In genomic region chr6:56378966-56379608, GRCh38 we compare ENCODE assay signal across 20 cellular contexts.
"Had no signal": no experiment of that assay in that cellular context is flagged by ENCODE, and none has a peak within 500 bp of the region (broad histone marks: within the 10 kb centered on the region; RNA-seq: fewer than 3 reads in every experiment).

No MANE protein-coding gene starts in this region.

- DNase-seq: activated CD4-positive, alpha-beta T cell treated with anti-CD3 and anti-CD28 coated beads, Interleukin-2, amount 50 U/mL, for 4 hours; activated naive CD4-positive, alpha-beta T cell; activated naive CD8-positive, alpha-beta T cell treated with anti-CD3 and anti-CD28 coated beads, Interleukin-2, amount 10 ng/mL, durations not matched to agents 7 days and 5 days; amygdala; caudate nucleus; effector memory CD8-positive, alpha-beta T cell; heart left ventricle; left ventricle myocardium superior; mucosa of descending colon; naive B cell; ovary; spleen; stimulated activated naive B cell treated with anti-CD40 and anti-IgM and Interleukin-4, amounts not matched to agents 10 μg/mL and 1 μg/mL and 100 μg/mL, for 72 hours; SW 1271; T-helper 2 cell; thyroid gland had no signal

- H3K4me3 ChIP-seq: gastroesophageal sphincter, heart left ventricle, mucosa of descending colon, neural progenitor cell, ovary, spleen, thyroid gland had no signal

- H3K9me3 ChIP-seq: gastroesophageal sphincter, heart left ventricle, mucosa of descending colon, ovary, spleen, thyroid gland had no signal

- H3K4me2 ChIP-seq: neural progenitor cell had no signal

- H2AFZ ChIP-seq: neural progenitor cell had no signal

- H3K9ac ChIP-seq: neural progenitor cell had no signal

- H3K4me1 Mint-ChIP-seq: activated naive CD8-positive, alpha-beta T cell treated with anti-CD3 and anti-CD28 coated beads, Interleukin-2, amount 10 ng/mL, durations not matched to agents 7 days and 5 days; memory B cell; stimulated activated naive B cell treated with anti-CD40 and anti-IgM and Interleukin-4, amounts not matched to agents 10 μg/mL and 1 μg/mL and 100 μg/mL, for 72 hours had no signal

- H3K4me1 ChIP-seq: neural progenitor cell, spleen had no signal

- H3K36me3 Mint-ChIP-seq: activated naive CD8-positive, alpha-beta T cell treated with anti-CD3 and anti-CD28 coated beads, Interleukin-2, amount 10 ng/mL, durations not matched to agents 7 days and 5 days; memory B cell; naive B cell; neural progenitor cell; stimulated activated naive B cell treated with anti-CD40 and anti-IgM and Interleukin-4, amounts not matched to agents 10 μg/mL and 1 μg/mL and 100 μg/mL, for 72 hours had no signal

- H3K27ac Mint-ChIP-seq: activated naive CD8-positive, alpha-beta T cell treated with anti-CD3 and anti-CD28 coated beads, Interleukin-2, amount 10 ng/mL, durations not matched to agents 7 days and 5 days; effector memory CD8-positive, alpha-beta T cell; memory B cell; neural progenitor cell; stimulated activated naive B cell treated with anti-CD40 and anti-IgM and Interleukin-4, amounts not matched to agents 10 μg/mL and 1 μg/mL and 100 μg/mL, for 72 hours had no signal

- H3K9me3 Mint-ChIP-seq: activated naive CD8-positive, alpha-beta T cell treated with anti-CD3 and anti-CD28 coated beads, Interleukin-2, amount 10 ng/mL, durations not matched to agents 7 days and 5 days; memory B cell; naive B cell; neural progenitor cell had no signal

- ATAC-seq: effector memory CD8-positive, alpha-beta T cell; gastroesophageal sphincter; heart left ventricle; left ventricle myocardium superior; mucosa of descending colon; sciatic nerve; stimulated activated naive B cell treated with anti-CD40 and anti-IgM and Interleukin-4, amounts not matched to agents 10 μg/mL and 1 μg/mL and 100 μg/mL, for 72 hours had no signal

- H3K4me3 Mint-ChIP-seq: activated naive CD8-positive, alpha-beta T cell treated with anti-CD3 and anti-CD28 coated beads, Interleukin-2, amount 10 ng/mL, durations not matched to agents 7 days and 5 days; effector memory CD8-positive, alpha-beta T cell; memory B cell; naive B cell; neural progenitor cell; stimulated activated naive B cell treated with anti-CD40 and anti-IgM and Interleukin-4, amounts not matched to agents 10 μg/mL and 1 μg/mL and 100 μg/mL, for 72 hours had no signal

- H3K27me3 ChIP-seq: gastroesophageal sphincter, heart left ventricle, neural progenitor cell, ovary, spleen, thyroid gland had no signal

- H3K27ac ChIP-seq: gastroesophageal sphincter, heart left ventricle, neural progenitor cell, ovary, spleen, thyroid gland had no signal

- H3K36me3 ChIP-seq: gastroesophageal sphincter, heart left ventricle, neural progenitor cell, ovary, spleen, thyroid gland had no signal

- H3K27me3 Mint-ChIP-seq: effector memory CD8-positive, alpha-beta T cell; memory B cell had no signal
